Comparison of ENCODE assay signal across 23 cellular contexts in the genomic region with DNA sequence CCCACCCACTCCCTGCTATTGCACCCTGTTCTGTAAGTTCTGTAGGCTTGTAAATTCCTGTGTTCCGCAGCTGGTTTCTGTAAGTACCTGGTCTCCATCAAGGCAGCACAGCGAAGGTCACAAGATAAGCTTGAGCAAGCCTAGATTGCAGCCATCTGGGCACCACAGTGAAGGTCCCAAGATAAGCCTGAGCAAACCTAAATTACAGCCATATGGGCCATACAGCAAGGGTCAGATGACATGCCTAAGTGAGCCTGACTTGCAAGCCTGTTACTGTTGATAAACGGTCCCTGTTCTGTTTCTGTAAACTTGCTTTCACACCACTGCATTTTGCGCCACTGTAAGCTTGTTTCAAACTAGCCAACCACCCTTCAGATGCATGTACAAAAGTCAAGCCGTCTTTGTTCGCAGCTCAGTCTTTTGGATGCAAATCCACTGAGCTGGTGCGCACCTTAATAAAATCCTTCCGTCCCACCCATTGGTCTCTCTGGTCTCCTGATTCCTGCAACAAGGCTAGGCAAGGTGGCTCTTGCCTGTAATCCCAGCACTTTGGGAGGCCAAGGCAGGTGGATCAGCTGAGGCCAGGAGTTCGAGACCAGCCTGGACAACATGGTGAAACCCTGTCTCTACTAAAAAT. TPM values are rescaled to one million over a fixed set of nuclear protein-coding genes. Genes with fewer than 3 reads are reported as not detected.
A peak's percentile ranks its signal among the peaks of the same experiment; 100 is the strongest.
DNase-seq lines count a peak whose midpoint lies in the region; ATAC-seq and TF ChIP-seq lines count a peak whose summit lies in the region.
"Had no signal": no experiment of that assay in that cellular context is flagged by ENCODE, and none has a peak within 500 bp of the region (broad histone marks: within the 10 kb centered on the region; RNA-seq: fewer than 3 reads in every experiment).

No MANE protein-coding gene starts in this region.

- no peak overlapping the region for H3K4me3 Mint-ChIP-seq in activated naive CD4-positive, alpha-beta T cell treated with anti-CD3 and anti-CD28 coated beads, Interleukin-2, amount 10 ng/mL, durations not matched to agents 7 days and 5 days
- H3K4me3 Mint-ChIP-seq: CD8-positive, alpha-beta T cell had no signal

- TF ChIP-seq POLR2A in sigmoid colon (IDR thresholded peaks at IDR 0.05) = no peak

- H3K27ac ChIP-seq in cardiac muscle cell (peak overlapping the region; percentile 87), sigmoid colon (peak overlapping the region in 3 of 4 donors; percentile 35 to 64 (median 55)), lower lobe of right lung (no peak overlapping the region)

- TF ChIP-seq EP300 in sigmoid colon (IDR thresholded peaks at IDR 0.05) = no peak

- H3K9me3 ChIP-seq in cardiac muscle cell (ENCODE audit: low read depth) = no peaks in the 10 kb centered on the region
- H3K9me3 ChIP-seq in sigmoid colon = peaks cover 6 to 14% (median 7%) of the 10 kb centered on the region in 4 donors
- H3K9me3 ChIP-seq in lower lobe of right lung = peaks cover 44% of the 10 kb centered on the region

- H3K4me1 ChIP-seq in cardiac muscle cell (ENCODE audit: low read depth) (peaks cover 2% of the 10 kb centered on the region), sigmoid colon (peaks cover 0 to 24% (median 5%) of the 10 kb centered on the region in 4 donors), lower lobe of right lung (no peaks in the 10 kb centered on the region)

- peaks cover 12% of the 10 kb centered on the region for H3K36me3 Mint-ChIP-seq in activated naive CD4-positive, alpha-beta T cell treated with anti-CD3 and anti-CD28 coated beads, Interleukin-2, amount 10 ng/mL, durations not matched to agents 7 days and 5 days

- DNase-seq in cardiac muscle cell (ENCODE audit: low read depth in 1 of 2, low spot score in 1 of 2) (peak in 1 of 2 donors; percentile 68), cardiac septum (ENCODE audit: low spot score) (no peak), RPMI7951 (ENCODE audit: low read depth) (peak; percentile 10), fibroblast of villous mesenchyme (ENCODE audit: low read depth) (peak; percentile 18), sigmoid colon (no peak), HT-29 (ENCODE audit: low spot score) (no peak), lower lobe of right lung (no peak)
- DNase-seq in activated naive CD4-positive, alpha-beta T cell treated with anti-CD3 and anti-CD28 coated beads, Interleukin-2, amount 10 ng/mL, durations not matched to agents 7 days and 5 days = no peak
- DNase-seq: AML-193; C1 segment of cervical spinal cord; CD8-positive, alpha-beta T cell; DMS79; GOT3; HCEC 1CT; KBM-7; MM.1S; NCI-H1092 treated with DMSO at 0.1 percent for 48 hours; NCI-H1436 treated with DMSO at 0.1 percent for 48 hours; NCI-H1930; NCI-H69 had no signal

- intact Hi-C loops in cardiac septum (cut with DNase I) (no loop called here), sigmoid colon (cut with DNase I) (loop anchor here (5.0 kb wide), 1 partner anchor 44 kb away; the partner anchor contains the start of gene ATF7IP2), lower lobe of right lung (cut with DNase I) (no loop called here)

- no peak for ATAC-seq in lower lobe of right lung
- ATAC-seq: CD8-positive, alpha-beta T cell; Panc1; Right ventricle myocardium inferior had no signal

- H3K27me3 Mint-ChIP-seq in activated naive CD4-positive, alpha-beta T cell treated with anti-CD3 and anti-CD28 coated beads, Interleukin-2, amount 10 ng/mL, durations not matched to agents 7 days and 5 days = no peaks in the 10 kb centered on the region

- H3K27me3 ChIP-seq in cardiac muscle cell (no peaks in the 10 kb centered on the region), sigmoid colon (no peaks in the 10 kb centered on the region), lower lobe of right lung (ENCODE audit: low read depth) (no peaks in the 10 kb centered on the region)

- H3K36me3 ChIP-seq in cardiac muscle cell (no peaks in the 10 kb centered on the region), sigmoid colon (no peaks in the 10 kb centered on the region), lower lobe of right lung (no peaks in the 10 kb centered on the region)

- H3K9me3 Mint-ChIP-seq in activated naive CD4-positive, alpha-beta T cell treated with anti-CD3 and anti-CD28 coated beads, Interleukin-2, amount 10 ng/mL, durations not matched to agents 7 days and 5 days = peaks cover 35% of the 10 kb centered on the region

- no peak overlapping the region for H3K27ac Mint-ChIP-seq in activated naive CD4-positive, alpha-beta T cell treated with anti-CD3 and anti-CD28 coated beads, Interleukin-2, amount 10 ng/mL, durations not matched to agents 7 days and 5 days
- H3K27ac Mint-ChIP-seq: CD8-positive, alpha-beta T cell had no signal

- no peak overlapping the region for H3K4me3 ChIP-seq in cardiac muscle cell
- H3K4me3 ChIP-seq in fibroblast of villous mesenchyme (ENCODE audit: low read depth, low read length) = no peak overlapping the region
- H3K4me3 ChIP-seq in sigmoid colon = no peak overlapping the region
- no peak overlapping the region for H3K4me3 ChIP-seq in lower lobe of right lung

- WGBS in sigmoid colon, 2 donors = 71 to 82% methylated on average over 9 of the region's 9 CpGs

- CTCF ChIA-PET in activated naive CD4-positive, alpha-beta T cell treated with anti-CD3 and anti-CD28 coated beads, Interleukin-2, amount 10 ng/mL, durations not matched to agents 7 days and 5 days (lab: Charles Lee) = no interaction called here

- H3K4me1 Mint-ChIP-seq in activated naive CD4-positive, alpha-beta T cell treated with anti-CD3 and anti-CD28 coated beads, Interleukin-2, amount 10 ng/mL, durations not matched to agents 7 days and 5 days = no peaks in the 10 kb centered on the region

- TF ChIP-seq CTCF in cardiac muscle cell (IDR thresholded peaks at IDR 0.05; ENCODE audit: low read depth, low read length) (no peak), fibroblast of villous mesenchyme (IDR thresholded peaks at IDR 0.05; ENCODE audit: insufficient read depth, low read depth, low read length) (no peak), sigmoid colon (IDR thresholded peaks at IDR 0.05) (no peak), lower lobe of right lung (IDR thresholded peaks at IDR 0.05) (no peak)

RNA-seq across cellular contexts. Expression of gene ATF7IP2, which starts 42.6 kb away (rescaled TPM):
- total RNA-seq in cardiac muscle cell = 26.0 and 29.6 TPM in 2 replicates
- polyA plus RNA-seq in cardiac muscle cell = 59.4 and 93.5 TPM in 2 replicates
- 42.3 TPM for total RNA-seq in cardiac septum
- 14.6 and 14.9 TPM in 2 replicates for total RNA-seq in RPMI7951 (2014; rRNA removed; shearing (Covaris generic))
- 4.8 and 6.5 TPM in 2 replicates for total RNA-seq in fibroblast of villous mesenchyme
- 10 to 100 TPM in 3 of 4 donors, 1 to 10 TPM in 1; 9.3 to 22.0 (median 14.3) TPM for total RNA-seq in sigmoid colon
- 10 to 100 TPM in 2 of 3 donors, 1 to 10 TPM in 1; 3.7 to 17.1 (median 10.2) TPM for polyA plus RNA-seq in sigmoid colon
- total RNA-seq in HT-29 (2014; rRNA removed; shearing (Covaris generic)) = 0.41 and 1.8 TPM in 2 replicates
- total RNA-seq in lower lobe of right lung = 16.0 TPM
- total RNA-seq: A172 had no signal

Comparison
In these comparisons a context has a peak if more than half of its experiments do, and no peak if none do; other contexts are left out.
1. DNase-seq: peak in RPMI7951 (single experiment) and fibroblast of villous mesenchyme (single experiment); none in cardiac septum (single experiment), sigmoid colon (single experiment), HT-29 (single experiment), activated naive CD4-positive, alpha-beta T cell treated with anti-CD3 and anti-CD28 coated beads, Interleukin-2, amount 10 ng/mL, durations not matched to agents 7 days and 5 days (single experiment) and lower lobe of right lung (single experiment).